Comparison of ENCODE assay signal across 20 cellular contexts in the genomic region with DNA sequence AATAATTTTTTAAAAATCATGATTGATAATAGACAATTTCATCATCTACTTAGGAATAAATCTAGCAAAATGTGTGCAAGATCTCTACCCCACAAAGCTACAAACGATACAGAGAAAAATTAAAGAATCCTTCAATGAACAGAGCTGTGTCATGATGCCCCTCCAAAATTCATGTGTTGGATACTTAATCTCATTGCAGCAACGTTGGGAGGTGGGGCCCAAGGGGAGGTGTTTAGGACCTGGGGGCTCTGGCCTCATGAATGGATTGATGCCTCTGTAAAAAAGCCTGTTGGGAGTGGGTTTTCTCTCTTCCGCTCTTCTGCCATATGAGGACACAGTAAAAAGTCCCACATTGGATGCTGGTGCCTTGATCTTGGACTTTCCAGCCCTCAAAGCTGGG. TPM values are rescaled to one million over a fixed set of nuclear protein-coding genes. Genes with fewer than 3 reads are reported as not detected.
"Had no signal": no experiment of that assay in that cellular context is flagged by ENCODE, and none has a peak within 500 bp of the region (broad histone marks: within the 10 kb centered on the region; RNA-seq: fewer than 3 reads in every experiment).

No MANE protein-coding gene starts in this region.

- H3K4me3 ChIP-seq: breast epithelium, thyroid gland had no signal

- H3K27me3 ChIP-seq: breast epithelium, thyroid gland had no signal

- H3K9me3 ChIP-seq: SK-N-SH, thyroid gland had no signal

- H3K4me1 Mint-ChIP-seq: stimulated activated naive B cell treated with anti-CD40 and anti-IgM and Interleukin-4, amounts not matched to agents 10 μg/mL and 1 μg/mL and 100 μg/mL, for 72 hours had no signal

- H3K4me1 ChIP-seq: thyroid gland had no signal

- H3K4me3 Mint-ChIP-seq: dendritic cell treated with granulocyte-macrophage colony-stimulating factor and Interleukin-4, amounts not matched to agents 40 ng/mL and 50 ng/mL, for 4 days; nephron; stimulated activated naive B cell treated with anti-CD40 and anti-IgM and Interleukin-4, amounts not matched to agents 10 μg/mL and 1 μg/mL and 100 μg/mL, for 72 hours had no signal

- H3K27ac Mint-ChIP-seq: activated naive CD4-positive, alpha-beta T cell treated with anti-CD3 and anti-CD28 coated beads, Interleukin-2, amount 50 U/mL, for 72 hours; activated T-helper 2 cell treated with anti-CD3 and anti-CD28 coated beads, Interferon-gamma antibody, Interleukin-2, Interleukin-4, amounts not matched to agents 10 μg/mL and 5 μg/mL and 100 μg/mL, durations not matched to agents 14 hours and 24 hours and 36 hours; dendritic cell treated with granulocyte-macrophage colony-stimulating factor and Interleukin-4, amounts not matched to agents 40 ng/mL and 50 ng/mL, for 4 days; nephron; stimulated activated naive B cell treated with anti-CD40 and anti-IgM and Interleukin-4, amounts not matched to agents 10 μg/mL and 1 μg/mL and 100 μg/mL, for 72 hours had no signal

- H3K27ac ChIP-seq: breast epithelium, epithelial cell of prostate, thyroid gland had no signal

- H3K9ac ChIP-seq: SK-N-SH had no signal

- H3K4me2 ChIP-seq: SK-N-SH had no signal

- DNase-seq: activated CD4-positive, alpha-beta T cell treated with anti-CD3 and anti-CD28 coated beads, Interleukin-2, amount 50 U/mL, for 4 hours; aorta; mesendoderm; occipital lobe; SK-N-SH; stimulated activated CD4-positive, alpha-beta T cell treated with anti-CD3 and anti-CD28 coated beads, Interleukin-2, amount 100 ng/mL, for 48 hours; stimulated activated naive B cell treated with anti-CD40 and anti-IgM and Interleukin-4, amounts not matched to agents 10 μg/mL and 1 μg/mL and 100 μg/mL, for 72 hours; thyroid gland had no signal

- H3K36me3 ChIP-seq: breast epithelium, thyroid gland had no signal

- ATAC-seq: stimulated activated naive B cell treated with anti-CD40 and anti-IgM and Interleukin-4, amounts not matched to agents 10 μg/mL and 1 μg/mL and 100 μg/mL, for 72 hours had no signal

RNA-seq across cellular contexts. Expression of gene PRSS38, which starts 54.9 kb away (rescaled TPM):
- total RNA-seq: activated naive CD4-positive, alpha-beta T cell treated with anti-CD3 and anti-CD28 coated beads, Interleukin-2, amount 50 U/mL, for 72 hours; activated T-helper 2 cell treated with anti-CD3 and anti-CD28 coated beads, Interferon-gamma antibody, Interleukin-2, Interleukin-4, amounts not matched to agents 10 μg/mL and 5 μg/mL and 100 μg/mL, durations not matched to agents 14 hours and 24 hours and 36 hours; aorta; breast epithelium; cerebellum; fibroblast of lung; lower leg skin; occipital lobe; posterior vena cava; skeletal muscle tissue; thyroid gland; urinary bladder had no signal
- polyA plus RNA-seq: aorta, fibroblast of lung, SK-N-SH, urinary bladder had no signal
